Comparison of ENCODE assay signal across 13 cellular contexts in the genomic region with DNA sequence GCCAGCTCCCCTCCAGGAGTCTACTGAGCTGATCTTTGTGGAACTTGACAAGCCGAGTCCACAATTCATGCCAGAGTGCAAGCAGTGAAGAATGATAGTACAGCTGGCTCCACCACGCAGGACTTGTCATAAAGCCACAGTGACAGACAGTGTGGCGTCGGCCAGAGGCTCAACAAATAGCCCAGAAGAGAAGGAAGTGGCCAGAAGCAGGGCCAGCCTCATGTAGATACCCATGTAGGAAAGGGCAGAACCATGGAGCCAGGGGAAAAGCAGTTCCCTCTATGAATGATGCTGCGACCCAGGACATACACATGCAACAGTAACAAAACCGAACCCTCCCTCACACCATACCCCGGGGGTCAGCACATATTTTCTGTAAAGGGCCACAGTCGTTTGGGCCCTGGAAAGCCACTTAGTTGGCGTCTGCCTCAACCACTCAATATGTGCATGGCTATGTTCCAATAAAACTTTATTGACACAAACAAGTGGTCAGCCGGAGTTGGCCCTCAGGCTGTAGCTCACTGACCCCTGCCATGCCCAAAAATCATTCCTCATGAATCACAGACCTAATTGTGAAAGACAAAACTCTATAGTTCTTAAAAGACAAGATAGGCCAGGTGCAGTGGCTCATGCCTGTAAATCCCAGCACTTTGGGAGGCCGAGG.
DNase-seq lines count a peak whose midpoint lies in the region; ATAC-seq and TF ChIP-seq lines count a peak whose summit lies in the region.
"Had no signal": no experiment of that assay in that cellular context is flagged by ENCODE, and none has a peak within 500 bp of the region (broad histone marks: within the 10 kb centered on the region; RNA-seq: fewer than 3 reads in every experiment).

No MANE protein-coding gene starts in this region.

- no peaks in the 10 kb centered on the region for H3K79me1 ChIP-seq in mesendoderm (ENCODE audit: low read length)

- H3K9me3 Mint-ChIP-seq in effector memory CD8-positive, alpha-beta T cell: no peaks in the 10 kb centered on the region
- H3K9me3 Mint-ChIP-seq in neural crest cell: no peaks in the 10 kb centered on the region

- no peak overlapping the region for H3K27ac ChIP-seq in mesendoderm (ENCODE audit: low read depth, low read length)
- H3K27ac ChIP-seq: suprapubic skin had no signal

- no peak overlapping the region for H4K5ac ChIP-seq in mesendoderm (ENCODE audit: low read length)

- H2AK5ac ChIP-seq in mesendoderm (ENCODE audit: low read length): no peak overlapping the region

- peak overlapping the region; percentile 56 for H3K4me3 Mint-ChIP-seq in effector memory CD8-positive, alpha-beta T cell
- peak overlapping the region; percentile 9 for H3K4me3 Mint-ChIP-seq in neural crest cell

- no CpG with 5 or more reads among the region's 11 CpGs for WGBS in mesendoderm (ENCODE audit: extremely low coverage, insufficient coverage, low lambda C conversion rate)

- H3K56ac ChIP-seq in mesendoderm (ENCODE audit: low read length): no peak overlapping the region

- no peak overlapping the region for H2BK5ac ChIP-seq in mesendoderm (ENCODE audit: low read length)

- H3K27ac Mint-ChIP-seq in effector memory CD8-positive, alpha-beta T cell: peak overlapping the region; percentile 68 to 69
- H3K27ac Mint-ChIP-seq in neural crest cell (ENCODE audit: unreplicated experiment): no peak overlapping the region

- ATAC-seq in effector memory CD8-positive, alpha-beta T cell (replicated peaks): no peak
- ATAC-seq in HG03175 (IDR thresholded peaks at IDR 0.05; ENCODE audit: unreplicated experiment): no peak

- H3K9ac ChIP-seq in mesendoderm (ENCODE audit: low read length): no peak overlapping the region

- no peaks in the 10 kb centered on the region for H3K36me3 Mint-ChIP-seq in effector memory CD8-positive, alpha-beta T cell (ENCODE audit: insufficient read depth)
- no peaks in the 10 kb centered on the region for H3K36me3 Mint-ChIP-seq in neural crest cell (ENCODE audit: low read depth)

- no peak overlapping the region for H3K4ac ChIP-seq in mesendoderm (ENCODE audit: low read depth, low read length)

- H3K4me1 Mint-ChIP-seq in effector memory CD8-positive, alpha-beta T cell (ENCODE audit: low read depth in 2 of 2): peaks cover 11 to 12% of the 10 kb centered on the region in 2 donors
- peaks cover 7% of the 10 kb centered on the region for H3K4me1 Mint-ChIP-seq in neural crest cell

- H4K8ac ChIP-seq in mesendoderm (ENCODE audit: low read depth, low read length): no peak overlapping the region

- H2BK120ac ChIP-seq in mesendoderm (ENCODE audit: low read depth, low read length): no peak overlapping the region

- H3K4me3 ChIP-seq in mesendoderm (ENCODE audit: low read length): no peak overlapping the region
- H3K4me3 ChIP-seq: suprapubic skin had no signal

- peaks cover 4% of the 10 kb centered on the region for H3K27me3 ChIP-seq in mesendoderm (ENCODE audit: insufficient read depth, low read length, poor library complexity)

- no peak for TF ChIP-seq CTCF in neural crest cell (conservative IDR thresholded peaks at IDR 0.05)

- no peak overlapping the region for H2BK15ac ChIP-seq in mesendoderm (replicated peaks; ENCODE audit: low read depth)

- DNase-seq in stimulated activated CD4-positive, alpha-beta T cell treated with anti-CD3 and anti-CD28 coated beads, Interleukin-4, amount 100 ng/mL, for 24 hours: peak; percentile 1
- no peak for DNase-seq in stimulated activated CD4-positive, alpha-beta T cell treated with anti-CD3 and anti-CD28 coated beads, Interleukin-4, amount 100 ng/mL, for 1 hour
- DNase-seq in effector memory CD8-positive, alpha-beta T cell: no peak
- DNase-seq in neural crest cell (ENCODE audit: low read depth, low spot score): no peak
- DNase-seq in GM19238 (ENCODE audit: insufficient read length, low spot score): no peak
- DNase-seq in mesendoderm: no peak
- no peak for DNase-seq in NCI-H1105 (lab: John Stamatoyannopoulos, UW)
- DNase-seq: BE2C; cortex of kidney; MM.1S; stimulated activated CD4-positive, alpha-beta T cell treated with anti-CD3 and anti-CD28 coated beads, Interleukin-15, amount 100 ng/mL, for 24 hours had no signal

- H3K36me3 ChIP-seq in mesendoderm (ENCODE audit: control insufficient read depth, insufficient read depth, low read length): no peaks in the 10 kb centered on the region
- H3K36me3 ChIP-seq: BE2C, suprapubic skin had no signal

- peaks cover 14 to 15% of the 10 kb centered on the region in 2 donors for H3K27me3 Mint-ChIP-seq in effector memory CD8-positive, alpha-beta T cell
- peaks cover 59% of the 10 kb centered on the region for H3K27me3 Mint-ChIP-seq in neural crest cell (ENCODE audit: low read depth)

- no peak overlapping the region for H3K18ac ChIP-seq in mesendoderm (ENCODE audit: low read length)

- no peak overlapping the region for H3K23ac ChIP-seq in mesendoderm (ENCODE audit: low read length)

- H3K4me2 ChIP-seq in mesendoderm (ENCODE audit: low read length): no peak overlapping the region

- no peaks in the 10 kb centered on the region for H3K79me2 ChIP-seq in mesendoderm (ENCODE audit: control insufficient read depth, insufficient read depth, low read length)

- no peaks in the 10 kb centered on the region for H3K4me1 ChIP-seq in mesendoderm (ENCODE audit: control insufficient read depth, low read depth, low read length)
- H3K4me1 ChIP-seq: BE2C had no signal
